8 cellular contexts compared by ENCODE assay signal in the genomic region with DNA sequence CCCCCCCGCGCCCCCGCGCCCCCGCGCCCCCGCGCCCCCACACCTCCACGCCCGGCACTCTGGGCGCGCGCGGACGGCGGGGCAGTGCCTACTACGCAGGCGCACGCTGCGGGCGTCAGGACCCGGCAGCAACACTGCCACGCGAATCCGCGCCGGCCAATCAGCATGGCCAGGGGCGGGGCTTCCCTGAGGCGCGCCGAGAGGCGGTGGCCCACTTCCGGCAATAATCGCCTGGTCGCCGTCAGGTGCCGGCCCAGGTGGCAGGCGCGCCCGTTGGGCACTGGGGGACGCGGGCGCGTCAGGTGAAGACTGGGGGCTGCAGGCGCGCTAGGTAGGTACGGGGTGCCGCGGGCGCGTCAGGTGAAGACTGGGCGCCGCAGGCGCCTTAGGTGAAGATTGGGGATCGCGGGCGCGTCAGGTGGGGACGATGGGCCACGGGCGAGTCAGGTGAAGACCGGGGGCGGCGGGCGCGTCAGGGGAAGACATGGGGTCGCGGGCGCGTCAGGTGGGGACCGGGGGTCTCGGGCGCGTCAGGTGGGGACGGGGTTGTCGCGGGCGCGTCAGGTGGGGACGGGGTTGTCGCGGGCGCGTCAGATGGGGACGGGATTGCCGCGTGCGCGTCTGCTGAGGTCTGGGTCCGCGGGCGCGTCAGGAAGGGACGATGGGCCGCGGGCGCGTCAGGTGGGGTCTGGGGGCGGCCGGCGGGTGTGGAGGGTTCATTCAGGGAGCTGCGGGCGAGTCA.
A peak's percentile ranks its signal among the peaks of the same experiment; 100 is the strongest.
DNase-seq lines count a peak whose midpoint lies in the region; ATAC-seq, FAIRE-seq and TF ChIP-seq lines count a peak whose summit lies in the region.

No MANE protein-coding gene starts in this region.

- FAIRE-seq in bronchial epithelial cell (lab: Jason Lieb, UNC): no peak

- TF ChIP-seq CTCF in WERI-Rb-1 (IDR thresholded peaks at IDR 0.05; ENCODE audit: low read depth, low read length): no peak
- TF ChIP-seq CTCF in bronchial epithelial cell (IDR thresholded peaks at IDR 0.05; ENCODE audit: insufficient read depth, low read length, severe bottlenecking): no peak

- ATAC-seq in GM18907 (IDR thresholded peaks at IDR 0.05; ENCODE audit: unreplicated experiment) (peak; percentile 81), HG03108 (IDR thresholded peaks at IDR 0.05; ENCODE audit: unreplicated experiment) (peak; percentile 80)

- H3K27ac ChIP-seq in WERI-Rb-1: no peak overlapping the region

- DNase-seq in AG08395 (ENCODE audit: low spot score) (peak; percentile 91), NCI-H2171 treated with DMSO at 0.1 percent for 48 hours (lab: John Stamatoyannopoulos, UW) (peak; percentile 66), WERI-Rb-1 (peak; percentile 92), bronchial epithelial cell (ENCODE audit: low read depth) (peak; percentile 67), inferior parietal cortex (ENCODE audit: extremely low spot score) (peak; percentile 91)
- peak; percentile 84 to 88 for DNase-seq in stimulated activated CD4-positive, alpha-beta T cell treated with anti-CD3 and anti-CD28 coated beads, Interleukin-12 subunit alpha, Interleukin-12 subunit beta, amount 100 ng/mL, for 24 hours (ENCODE audit: low read depth in 2 of 2)

- no peaks in the 10 kb centered on the region for H3K9me3 ChIP-seq in WERI-Rb-1 (ENCODE audit: severe bottlenecking)

- H3K4me3 ChIP-seq in WERI-Rb-1 (ENCODE audit: low read depth, low read length): peak overlapping the region; percentile 69
- H3K4me3 ChIP-seq in bronchial epithelial cell (ENCODE audit: low read depth, low read length): peak overlapping the region; percentile 76

- no peaks in the 10 kb centered on the region for H3K27me3 ChIP-seq in WERI-Rb-1 (ENCODE audit: insufficient read depth, low read depth, severe bottlenecking)
- no peaks in the 10 kb centered on the region for H3K27me3 ChIP-seq in bronchial epithelial cell (ENCODE audit: control insufficient read depth, insufficient read depth, low read length)

- H3K36me3 ChIP-seq in WERI-Rb-1: no peaks in the 10 kb centered on the region
- H3K36me3 ChIP-seq in bronchial epithelial cell (ENCODE audit: control insufficient read depth, insufficient read depth, low read length): no peaks in the 10 kb centered on the region
